In genomic region chr5:133838286-133838685, GRCh38 we compare ENCODE assay signal across 6 cellular contexts.
"Had no signal": no experiment of that assay in that cellular context is flagged by ENCODE, and none has a peak within 500 bp of the region (broad histone marks: within the 10 kb centered on the region; RNA-seq: fewer than 3 reads in every experiment).

No MANE protein-coding gene starts in this region.

- DNase-seq: GM23248, GOT3, H9, HCEC 1CT had no signal

- H3K4me3 ChIP-seq: GM23248 had no signal

- H3K27ac ChIP-seq: GM23248, HL-60 had no signal

- ATAC-seq: HepG2 had no signal
